24 cellular contexts compared by ENCODE assay signal in the genomic region with DNA sequence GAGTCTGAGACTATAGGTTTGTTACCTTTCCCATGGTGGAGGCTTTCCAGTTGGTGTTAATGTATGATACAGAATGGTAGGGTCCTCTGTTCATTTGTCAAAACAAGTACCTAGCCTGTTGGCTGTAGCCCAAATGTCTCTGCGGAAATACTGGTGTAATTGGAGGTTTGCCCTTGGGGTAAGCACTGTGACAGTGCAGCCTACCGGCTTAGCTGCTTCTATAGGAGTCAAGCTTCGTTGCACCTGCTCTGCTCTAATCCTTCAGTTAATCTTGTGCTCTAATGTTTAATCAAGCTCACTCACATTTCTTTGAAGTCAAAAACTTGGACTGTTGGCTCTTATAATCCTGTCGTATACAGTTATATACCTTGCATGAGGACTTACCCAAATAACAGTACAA.
DNase-seq lines count a peak whose midpoint lies in the region; ATAC-seq, FAIRE-seq and TF ChIP-seq lines count a peak whose summit lies in the region.
"Had no signal": no experiment of that assay in that cellular context is flagged by ENCODE, and none has a peak within 500 bp of the region (broad histone marks: within the 10 kb centered on the region; RNA-seq: fewer than 3 reads in every experiment).

No MANE protein-coding gene starts in this region.

- H3K36me3 ChIP-seq in kidney epithelial cell (ENCODE audit: control insufficient read depth, insufficient read depth, low read length) (no peaks in the 10 kb centered on the region), Peyer's patch (no peaks in the 10 kb centered on the region)
- H3K36me3 ChIP-seq: adrenal gland, HAP-1, heart right ventricle had no signal

- DNase-seq in D721Med (ENCODE audit: insufficient read length, low spot score) (peak; percentile 58), NAMALWA (ENCODE audit: low spot score) (peak; percentile 34), NCI-H510A (lab: John Stamatoyannopoulos, UW) (peak; percentile 65), kidney epithelial cell (ENCODE audit: low read depth) (peak; percentile 2), mesothelial cell of epicardium (ENCODE audit: low spot score in 2 of 2, unreplicated experiment in 2 of 2) (no peak), Peyer's patch (no peak)
- no peak for DNase-seq in central memory CD4-positive, alpha-beta T cell
- DNase-seq: activated CD4-positive, alpha-beta T cell treated with anti-CD3 and anti-CD28 coated beads, Interleukin-2, amount 50 U/mL, for 48 hours; activated gamma-delta T cell; activated T-cell treated with anti-CD3 and anti-CD28 coated beads for 4 hours; adrenal gland; CD4-positive, alpha-beta memory T cell; dermis blood vessel endothelial cell; EL; heart right ventricle; NCI-H146; psoas muscle; SIG-M5; stimulated activated naive CD4-positive, alpha-beta T cell had no signal

- no peak overlapping the region for H3K4me3 ChIP-seq in kidney epithelial cell (ENCODE audit: low read depth, low read length)
- H3K4me3 ChIP-seq in Peyer's patch, result no peak overlapping the region
- H3K4me3 ChIP-seq: adrenal gland, HAP-1, heart right ventricle, psoas muscle, skin epidermis had no signal

- no peaks in the 10 kb centered on the region for H3K4me1 ChIP-seq in Peyer's patch
- H3K4me1 ChIP-seq: adrenal gland, HAP-1, heart right ventricle, psoas muscle had no signal

- no peaks in the 10 kb centered on the region for H3K36me3 Mint-ChIP-seq in mesothelial cell of epicardium
- H3K36me3 Mint-ChIP-seq: CD4-positive, alpha-beta memory T cell had no signal

- H3K27ac Mint-ChIP-seq in mesothelial cell of epicardium, result no peak overlapping the region
- H3K27ac Mint-ChIP-seq: CD4-positive, alpha-beta memory T cell; T-helper 1 cell treated with Interleukin-12 subunit alpha and Interleukin-12 subunit beta and Interleukin-4 antibody, amounts not matched to agents 30 μg/mL and 1 μg/mL, for 36 hours had no signal

- peaks cover 56% of the 10 kb centered on the region for H3K27me3 Mint-ChIP-seq in mesothelial cell of epicardium (ENCODE audit: low read depth)

- H3K4me1 Mint-ChIP-seq in mesothelial cell of epicardium, result no peaks in the 10 kb centered on the region
- H3K4me1 Mint-ChIP-seq: CD4-positive, alpha-beta memory T cell had no signal

- TF ChIP-seq POLR2A in Peyer's patch (IDR thresholded peaks at IDR 0.05), result no peak

- H3K27me3 ChIP-seq in kidney epithelial cell (ENCODE audit: control insufficient read depth, insufficient read depth, low read length) (peaks cover 5% of the 10 kb centered on the region), Peyer's patch (no peaks in the 10 kb centered on the region)
- H3K27me3 ChIP-seq: adrenal gland had no signal

- no peaks in the 10 kb centered on the region for H3K9me3 ChIP-seq in Peyer's patch
- H3K9me3 ChIP-seq: adrenal gland, HAP-1, heart right ventricle, psoas muscle had no signal

- H3K9me3 Mint-ChIP-seq in mesothelial cell of epicardium, result peaks cover 5% of the 10 kb centered on the region
- H3K9me3 Mint-ChIP-seq: CD4-positive, alpha-beta memory T cell; T-helper 1 cell treated with Interleukin-12 subunit alpha and Interleukin-12 subunit beta and Interleukin-4 antibody, amounts not matched to agents 30 μg/mL and 1 μg/mL, for 36 hours had no signal

- no peak overlapping the region for H3K4me3 Mint-ChIP-seq in mesothelial cell of epicardium
- H3K4me3 Mint-ChIP-seq: CD4-positive, alpha-beta memory T cell; T-helper 1 cell treated with Interleukin-12 subunit alpha and Interleukin-12 subunit beta and Interleukin-4 antibody, amounts not matched to agents 30 μg/mL and 1 μg/mL, for 36 hours had no signal

- TF ChIP-seq CTCF in D721Med (IDR thresholded peaks at IDR 0.05; ENCODE audit: insufficient read depth, missing control alignments), result no peak
- no peak for TF ChIP-seq CTCF in kidney epithelial cell (IDR thresholded peaks at IDR 0.05; ENCODE audit: insufficient read depth, low read length, poor library complexity, severe bottlenecking)
- no peak for TF ChIP-seq CTCF in mesothelial cell of epicardium (IDR thresholded peaks at IDR 0.05; ENCODE audit: unreplicated experiment)
- no peak for TF ChIP-seq CTCF in Peyer's patch (IDR thresholded peaks at IDR 0.05)

- H3K27ac ChIP-seq in Peyer's patch, result no peak overlapping the region
- H3K27ac ChIP-seq: adrenal gland, heart right ventricle, psoas muscle, skin epidermis had no signal

- no peak for ATAC-seq in HG02938 (IDR thresholded peaks at IDR 0.05; ENCODE audit: unreplicated experiment)
- ATAC-seq: heart right ventricle, psoas muscle had no signal

- peak; percentile 94 for FAIRE-seq in D721Med (lab: Jason Lieb, UNC)
- FAIRE-seq: HTR-8/SVneo had no signal

Comparison
In these comparisons a context has a peak if more than half of its experiments do, and no peak if none do; other contexts are left out.
1. DNase-seq: peak in D721Med (single experiment), NAMALWA (single experiment), NCI-H510A (single experiment) and kidney epithelial cell (single experiment); none in central memory CD4-positive, alpha-beta T cell (single experiment), mesothelial cell of epicardium (0 of 2) and Peyer's patch (0 of 3).